In the genomic region with DNA sequence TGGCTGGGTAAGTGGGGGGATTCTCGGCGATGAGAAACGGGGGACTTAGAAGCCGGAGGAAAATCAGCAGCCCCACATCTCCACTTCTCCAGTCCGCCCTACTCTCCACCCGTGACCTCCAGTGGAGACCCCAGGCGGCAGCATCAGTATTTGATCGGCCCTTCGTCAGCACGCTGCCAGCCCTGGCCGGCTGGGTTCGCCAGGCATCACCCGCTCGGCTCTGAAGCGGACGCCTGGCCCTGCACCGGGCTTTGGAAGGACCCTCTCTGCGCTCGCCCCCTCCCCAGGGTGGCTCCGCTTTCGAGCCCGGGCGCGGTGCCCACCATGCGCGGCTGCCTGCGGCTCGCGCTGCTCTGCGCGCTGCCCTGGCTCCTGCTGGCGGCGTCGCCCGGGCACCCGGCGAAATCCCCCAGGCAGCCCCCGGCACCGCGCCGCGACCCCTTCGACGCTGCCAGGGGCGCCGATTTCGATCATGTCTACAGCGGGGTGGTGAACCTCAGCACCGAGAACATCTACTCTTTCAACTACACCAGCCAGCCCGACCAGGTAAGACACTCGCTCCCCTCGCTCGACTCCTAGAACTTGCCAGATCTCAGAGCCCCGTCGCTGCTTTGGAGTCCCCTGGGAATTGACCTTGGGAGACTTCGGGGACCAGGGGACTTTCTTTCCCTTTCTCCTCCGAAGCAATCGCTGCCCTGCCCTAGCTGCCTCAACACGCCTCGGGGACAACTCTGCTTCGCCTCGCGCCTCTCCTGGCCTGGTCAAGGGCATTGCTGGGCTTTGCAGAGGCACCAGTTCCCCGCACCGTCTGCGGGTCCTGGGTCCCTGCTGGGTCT, we compare ENCODE assay signal across 8 cellular contexts. TPM values are rescaled to one million over a fixed set of nuclear protein-coding genes. Genes with fewer than 3 reads are reported as not detected.
A peak's percentile ranks its signal among the peaks of the same experiment; 100 is the strongest.
DNase-seq lines count a peak whose midpoint lies in the region; ATAC-seq and TF ChIP-seq lines count a peak whose summit lies in the region.

No MANE protein-coding gene starts in this region.

- TF ChIP-seq CTCF in HL-60 (IDR thresholded peaks at IDR 0.05; ENCODE audit: insufficient read depth, low read length), result no peak

- H3K36me3 ChIP-seq in effector memory CD4-positive, alpha-beta T cell (ENCODE audit: control insufficient read depth, insufficient read depth, low read length), result no peaks in the 10 kb centered on the region
- no peaks in the 10 kb centered on the region for H3K36me3 ChIP-seq in muscle layer of colon (ENCODE audit: insufficient read depth, low read length)

- no peaks in the 10 kb centered on the region for H3K9me3 ChIP-seq in effector memory CD4-positive, alpha-beta T cell (ENCODE audit: control insufficient read depth, low read length)
- no peaks in the 10 kb centered on the region for H3K9me3 ChIP-seq in muscle layer of colon (ENCODE audit: low read length)

- H3K4me1 ChIP-seq in effector memory CD4-positive, alpha-beta T cell (ENCODE audit: control insufficient read depth, insufficient read depth, low read length, poor library complexity, severe bottlenecking), result peaks cover 8% of the 10 kb centered on the region
- H3K4me1 ChIP-seq in muscle layer of colon (ENCODE audit: insufficient read depth, low read length), result peaks cover 4% of the 10 kb centered on the region

- peak; percentile 44 for ATAC-seq in GM19397 (IDR thresholded peaks at IDR 0.05; ENCODE audit: unreplicated experiment)

- H3K9ac ChIP-seq in muscle layer of colon (ENCODE audit: low read length), result peak overlapping the region; percentile 26

- H3K27me3 ChIP-seq in HL-60 (ENCODE audit: insufficient read depth, poor library complexity, severe bottlenecking) (peaks cover 14% of the 10 kb centered on the region), muscle layer of colon (ENCODE audit: control insufficient read depth in 1 of 2, insufficient read depth in 2 of 2, low read length in 2 of 2) (peaks cover 12 to 20% of the 10 kb centered on the region in 2 donors)
- no peaks in the 10 kb centered on the region for H3K27me3 ChIP-seq in effector memory CD4-positive, alpha-beta T cell (replicated peaks; ENCODE audit: control insufficient read depth, insufficient read depth, low read length, poor library complexity, severe bottlenecking)

- H3K4me3 ChIP-seq in HL-60 (replicated peaks; ENCODE audit: insufficient read depth, low read length) (peak overlapping the region; percentile 47), muscle layer of colon (ENCODE audit: low read depth in 1 of 2, low read length in 2 of 2) (peak overlapping the region; percentile 53 to 72)
- peak overlapping the region; percentile 97 for H3K4me3 ChIP-seq in effector memory CD4-positive, alpha-beta T cell (ENCODE audit: insufficient read depth, low read depth, low read length, poor library complexity, severe bottlenecking)

- peak; percentile 10 for DNase-seq in CD1c-positive myeloid dendritic cell (ENCODE audit: extremely low spot score)
- DNase-seq in HL-60 (ENCODE audit: low read depth in 1 of 2, low spot score in 1 of 2), result no peak
- peak; percentile 40 for DNase-seq in activated CD4-positive, alpha-beta T cell treated with anti-CD3 and anti-CD28 coated beads, Interleukin-2, amount 50 U/mL, for 1 hour
- DNase-seq in effector memory CD4-positive, alpha-beta T cell, result peak in 2 of 3 donors; percentile 25 to 36
- DNase-seq in DMS114 treated with DMSO at 0.1 percent for 48 hours (lab: John Stamatoyannopoulos, UW; ENCODE audit: unreplicated experiment), result no peak

- no peak overlapping the region for H3K27ac ChIP-seq in HL-60 (replicated peaks)
- H3K27ac ChIP-seq in effector memory CD4-positive, alpha-beta T cell (ENCODE audit: insufficient read depth, low read length, poor library complexity, severe bottlenecking), result peak overlapping the region; percentile 86
- no peak overlapping the region for H3K27ac ChIP-seq in muscle layer of colon (ENCODE audit: low read depth, low read length)
- peak overlapping the region; percentile 25 for H3K27ac ChIP-seq in temporal lobe (ENCODE audit: low read depth, low read length)

RNA-seq across cellular contexts. Expression of a gene that starts 0.6 kb away (rescaled TPM):
- 3.7 TPM for total RNA-seq in temporal lobe

RNA-seq across cellular contexts. Expression of a gene that starts 18.0 kb away (rescaled TPM):
- total RNA-seq in temporal lobe, result 9.1 TPM

Comparison
In these comparisons a context has a peak if more than half of its experiments do, and no peak if none do; other contexts are left out.
1. DNase-seq: peak in CD1c-positive myeloid dendritic cell (single experiment), activated CD4-positive, alpha-beta T cell treated with anti-CD3 and anti-CD28 coated beads, Interleukin-2, amount 50 U/mL, for 1 hour (single experiment) and effector memory CD4-positive, alpha-beta T cell (2 of 3); none in HL-60 (0 of 2) and DMS114 treated with DMSO at 0.1 percent for 48 hours (single experiment).
2. H3K27ac ChIP-seq: peak in effector memory CD4-positive, alpha-beta T cell (single experiment) and temporal lobe (single experiment); none in HL-60 (single experiment) and muscle layer of colon (single experiment).
3. H3K4me3 ChIP-seq: peak in every context shown above with its lines; median percentile 97 in effector memory CD4-positive, alpha-beta T cell; 62 in muscle layer of colon; 47 in HL-60.